ENCODE assay signal across 14 cellular contexts in genomic region chr3:160481856-160482255, GRCh38. TPM values are rescaled to one million over a fixed set of nuclear protein-coding genes. Genes with fewer than 3 reads are reported as not detected.
A peak's percentile ranks its signal among the peaks of the same experiment; 100 is the strongest.
DNase-seq lines count a peak whose midpoint lies in the region; ATAC-seq and TF ChIP-seq lines count a peak whose summit lies in the region.
"Had no signal": no experiment of that assay in that cellular context is flagged by ENCODE, and none has a peak within 500 bp of the region (broad histone marks: within the 10 kb centered on the region; RNA-seq: fewer than 3 reads in every experiment).

No MANE protein-coding gene starts in this region.

- no peak overlapping the region for H3K14ac ChIP-seq in IMR-90 (replicated peaks; ENCODE audit: low read depth, low read length)

- H3K4me1 ChIP-seq in IMR-90 (ENCODE audit: control insufficient read depth, insufficient read depth, low read length) (peaks cover 10% of the 10 kb centered on the region), right lobe of liver (no peaks in the 10 kb centered on the region)
- H3K4me1 ChIP-seq: HAP-1 had no signal

- H3K27me3 ChIP-seq in IMR-90 (ENCODE audit: control insufficient read depth, insufficient read depth, low read length) (no peaks in the 10 kb centered on the region), dorsolateral prefrontal cortex (peaks cover 0 to 3% (median 0%) of the 10 kb centered on the region in 45 donors), right lobe of liver (no peaks in the 10 kb centered on the region)
- H3K27me3 ChIP-seq: BLaER1 treated with 17β-estradiol and CSF1 and Interleukin-3, amounts not matched to agents 10 nM and 100 nM had no signal

- no peak overlapping the region for H2BK15ac ChIP-seq in IMR-90 (ENCODE audit: low read depth, low read length)

- TF ChIP-seq POLR2A in IMR-90 (IDR thresholded peaks at IDR 0.05; ENCODE audit: low read depth, low read length) (no peak), right lobe of liver (IDR thresholded peaks at IDR 0.05) (no peak)

- POLR2A ChIA-PET in IMR-90 (lab: Charles Lee; ENCODE audit: unreplicated experiment), result no interaction called here

- no peak overlapping the region for H2AK9ac ChIP-seq in IMR-90 (replicated peaks; ENCODE audit: low read depth, low read length, poor library complexity)

- no TSS peak for BruUV-seq in IMR-90 (replicated peaks; lab: Mats Ljungman, UMichigan)

- intact Hi-C loops in IMR-90 (cut with micrococcal nuclease), result no loop called here
- intact Hi-C loops in dorsolateral prefrontal cortex (cut with DNase I), result loop anchor here (10.0 kb wide), 2 partner anchors 67 to 1217 kb away; no protein-coding TSS in a partner anchor
- intact Hi-C loops in right lobe of liver (cut with DNase I), result no loop called here

- H3K79me1 ChIP-seq in IMR-90 (ENCODE audit: low read depth in 1 of 2, low read length in 2 of 2), result peaks cover 0 to 7% of the 10 kb centered on the region in 2 experiments; a peak in 2 of 4 replicates

- H3K4me2 ChIP-seq in IMR-90 (ENCODE audit: low read depth, low read length), result no peak overlapping the region
- H3K4me2 ChIP-seq: BLaER1 treated with 17β-estradiol and CSF1 and Interleukin-3, amounts not matched to agents 10 nM and 100 nM had no signal

- H4K91ac ChIP-seq in IMR-90 (ENCODE audit: insufficient read depth, low read depth, low read length), result no peak overlapping the region

- no peak overlapping the region for H3K56ac ChIP-seq in IMR-90 (ENCODE audit: extremely low read depth, insufficient read depth, low read length)

- no peaks in the 10 kb centered on the region for H3K36me3 ChIP-seq in IMR-90 (ENCODE audit: control insufficient read depth, insufficient read depth, low read length)
- H3K36me3 ChIP-seq in right lobe of liver, result no peaks in the 10 kb centered on the region
- H3K36me3 ChIP-seq: BLaER1 treated with 17β-estradiol and CSF1 and Interleukin-3, amounts not matched to agents 10 nM and 100 nM; HAP-1 had no signal

- in situ Hi-C loops in IMR-90 (cut with MboI; ENCODE audit: low sequenced_read_pairs), result loop anchor here (10.0 kb wide), 1 partner anchor 327 kb away; no protein-coding TSS in a partner anchor

- H3K27ac ChIP-seq in IMR-90 (ENCODE audit: insufficient read depth, low read length) (no peak overlapping the region), dorsolateral prefrontal cortex (peak overlapping the region in 45 of 59 donors; percentile 3 to 86 (median 52)), right lobe of liver (no peak overlapping the region), temporal lobe (ENCODE audit: low read depth, low read length) (peak overlapping the region; percentile 24)
- H3K27ac ChIP-seq: BLaER1 treated with 17β-estradiol and CSF1 and Interleukin-3, amounts not matched to agents 10 nM and 100 nM had no signal

- dilution Hi-C loops in IMR-90 (cut with HindIII; ENCODE audit: low sequenced_read_pairs, unreplicated experiment), result no loop called here

- WGBS in IMR-90 (ENCODE audit: extremely low coverage in 2 of 2, insufficient read length in 1 of 2), 2 experiments, result no CpG with 5 or more reads among the region's 6 CpGs
- 86% methylated on average over 6 of the region's 6 CpGs for WGBS in right lobe of liver (ENCODE audit: insufficient coverage, low coverage, low lambda C conversion rate, missing lambda C conversion rate)

- H4K5ac ChIP-seq in IMR-90 (ENCODE audit: low read depth, low read length), result no peak overlapping the region

- H2BK20ac ChIP-seq in IMR-90 (ENCODE audit: low read depth, low read length), result no peak overlapping the region

- no peak overlapping the region for H3K18ac ChIP-seq in IMR-90 (ENCODE audit: low read depth, low read length)

- TF ChIP-seq CTCF in IMR-90 (conservative IDR thresholded peaks at IDR 0.05; ENCODE audit: low read depth, low read length) (no peak), dorsolateral prefrontal cortex (IDR thresholded peaks at IDR 0.05 in 54 of 56, conservative IDR thresholded peaks at IDR 0.05 in 2 of 56; ENCODE audit: low read depth in 1 of 56, partially characterized antibody in 56 of 56) (no peak), right lobe of liver (IDR thresholded peaks at IDR 0.05) (no peak)

- no peak overlapping the region for H3K9ac ChIP-seq in IMR-90 (ENCODE audit: low read depth, low read length)
- H3K9ac ChIP-seq: BLaER1 treated with 17β-estradiol and CSF1 and Interleukin-3, amounts not matched to agents 10 nM and 100 nM had no signal

- H3K9me3 ChIP-seq in IMR-90 (ENCODE audit: control insufficient read depth, insufficient read depth, low read length) (no peaks in the 10 kb centered on the region), right lobe of liver (no peaks in the 10 kb centered on the region)
- H3K9me3 ChIP-seq: BLaER1 treated with 17β-estradiol and CSF1 and Interleukin-3, amounts not matched to agents 10 nM and 100 nM; HAP-1 had no signal

- 0 out of 2 replicates have a peak, but pooled peaks cover 7% of the 10 kb centered on the region for H3K9me1 ChIP-seq in IMR-90 (ENCODE audit: insufficient read depth, low read length)

- H3K4me3 ChIP-seq in IMR-90 (ENCODE audit: insufficient read depth, low read depth, low read length) (no peak overlapping the region), dorsolateral prefrontal cortex (peak overlapping the region in 1 of 59 donors; percentile 4), right lobe of liver (no peak overlapping the region)
- H3K4me3 ChIP-seq: BLaER1 treated with 17β-estradiol and CSF1 and Interleukin-3, amounts not matched to agents 10 nM and 100 nM; HAP-1 had no signal

- no peak overlapping the region for H3K23ac ChIP-seq in IMR-90 (ENCODE audit: low read depth, low read length)

- H3K4ac ChIP-seq in IMR-90 (ENCODE audit: low read depth, low read length), result peak overlapping the region; percentile 15; the same call in 1 of the 2 replicates

- CTCF ChIA-PET in IMR-90 (lab: Yijun Ruan, JAX), result interaction anchor here (0.6 kb wide), 1 partner anchor 12 kb away, joined by 3 read pairs; no protein-coding TSS in a partner anchor

- no peak overlapping the region for H2AK5ac ChIP-seq in IMR-90 (ENCODE audit: low read depth, low read length)

- no peaks in the 10 kb centered on the region for H4K20me1 ChIP-seq in IMR-90 (ENCODE audit: insufficient read depth, low read length)
- H4K20me1 ChIP-seq: BLaER1 treated with 17β-estradiol and CSF1 and Interleukin-3, amounts not matched to agents 10 nM and 100 nM had no signal

- DNase-seq in IMR-90 (no peak), dorsolateral prefrontal cortex (no peak), right lobe of liver (no peak), activated gamma-delta T cell treated with Interleukin-2 at 50 U/mL for 16 hours (no peak)
- no peak for DNase-seq in stimulated activated CD4-positive, alpha-beta T cell treated with anti-CD3 and anti-CD28 coated beads, Interleukin-2, amount 100 ng/mL, for 48 hours
- DNase-seq: ACHN; Calu3; CD4-positive, alpha-beta T cell; DMS 273 treated with DMSO at 0.1 percent for 48 hours; GOT3 had no signal

- no peak for TF ChIP-seq RAD21 in IMR-90 (IDR thresholded peaks at IDR 0.05; ENCODE audit: low read length)

- H2AFZ ChIP-seq in IMR-90 (replicated peaks; ENCODE audit: low read length, poor library complexity), result no peak overlapping the region

- no peak overlapping the region for H2BK120ac ChIP-seq in IMR-90 (ENCODE audit: low read depth, low read length)

- ATAC-seq in IMR-90 (ENCODE audit: low read depth), result no peak
- peak in 3 of 4 donors; percentile 10 to 65 (median 35) for ATAC-seq in right lobe of liver
- ATAC-seq in GM19328 (IDR thresholded peaks at IDR 0.05; ENCODE audit: unreplicated experiment), result no peak

- H2BK5ac ChIP-seq in IMR-90 (ENCODE audit: low read depth, low read length, poor library complexity, severe bottlenecking), result no peak overlapping the region

- 0 out of 4 replicates have a peak overlapping the region, but pooled peaks of 1 of the 2 experiments have one; percentile 35 for H4K8ac ChIP-seq in IMR-90 (ENCODE audit: low read depth in 2 of 2, low read length in 2 of 2)

TF ChIP-seq in IMR-90, 13 proteins besides CTCF, POLR2A, EP300 and RAD21:
- TF ChIP-seq FOS (IDR thresholded peaks at IDR 0.05; ENCODE audit: low read depth, low read length) (no peak), NFE2L2 (IDR thresholded peaks at IDR 0.05; ENCODE audit: low read depth, low read length) (no peak), SMC3 (IDR thresholded peaks at IDR 0.05; ENCODE audit: low read depth, low read length) (no peak), RCOR1 (IDR thresholded peaks at IDR 0.05; ENCODE audit: insufficient replicate concordance, low read length) (no peak)
TF ChIP-seq in IMR-90: peak in this region for 0.

RNA-seq across cellular contexts. Expression of gene TRIM59, which starts 32.3 kb away (rescaled TPM):
- total RNA-seq in IMR-90 (2012; rRNA removed) (65.4 and 68.3 TPM in 2 replicates), dorsolateral prefrontal cortex (10 to 100 TPM in 102 of 120 experiments, 1 to 10 TPM in 18; 3.4 to 93.5 (median 23.5) TPM), right lobe of liver (under 1 TPM; 0.07 to 0.56 (median 0.31) TPM), temporal lobe (6.6 TPM)
- polyA plus RNA-seq in IMR-90 (2012; rRNA removed), result 5.3 and 8.0 TPM in 2 replicates
- 0.97 and 2.0 TPM in 2 replicates for polyA plus RNA-seq in IMR-90 (2012; cell fraction: cytosol; rRNA removed)
- 1.3 and 8.7 TPM in 2 replicates for polyA plus RNA-seq in IMR-90 (2012; cell fraction: nucleus; rRNA removed; ENCODE audit: low replicate concordance)

Comparison
In these comparisons a context has a peak if more than half of its experiments do, and no peak if none do; other contexts are left out.
1. ATAC-seq: peak in right lobe of liver (3 of 4); none in IMR-90 (single experiment) and GM19328 (single experiment).
2. H3K27ac ChIP-seq: peak in dorsolateral prefrontal cortex (45 of 59) and temporal lobe (single experiment); none in IMR-90 (single experiment) and right lobe of liver (0 of 3).
3. intact Hi-C loops: an anchor here in dorsolateral prefrontal cortex (10.0 kb wide); none called in IMR-90 and right lobe of liver.